1 cellular context compared by ENCODE assay signal in genomic region chr14:67680121-67680602, GRCh38.
TF ChIP-seq lines count a peak whose summit lies in the region.

No MANE protein-coding gene starts in this region.

TF ChIP-seq in GM12878, 131 proteins besides CTCF, POLR2A, EP300 and RAD21 (continued from another document and continues in another):
- TF ChIP-seq CHD2 (IDR thresholded peaks at IDR 0.05; ENCODE audit: borderline replicate concordance, low read depth, low read length), result no peak
- TF ChIP-seq IKZF1 (conservative IDR thresholded peaks at IDR 0.05), result peak; percentile 85
- TF ChIP-seq TCF7 (IDR thresholded peaks at IDR 0.05; ENCODE audit: borderline replicate concordance), result no peak
- no peak for TF ChIP-seq TARDBP (IDR thresholded peaks at IDR 0.05; ENCODE audit: borderline replicate concordance)
- no peak for TF ChIP-seq POLR2AphosphoS2 (IDR thresholded peaks at IDR 0.05; ENCODE audit: low read depth, low read length)
- TF ChIP-seq NR2C2 (IDR thresholded peaks at IDR 0.05; ENCODE audit: borderline replicate concordance, control insufficient read depth, insufficient read length, low read depth), result no peak
- TF ChIP-seq SMAD5 (IDR thresholded peaks at IDR 0.05; ENCODE audit: low read depth), result no peak
- no peak for TF ChIP-seq ASH2L (IDR thresholded peaks at IDR 0.05; ENCODE audit: borderline replicate concordance, low read depth)
- no peak for TF ChIP-seq SMARCA5 (IDR thresholded peaks at IDR 0.05)
- TF ChIP-seq PAX5 (IDR thresholded peaks at IDR 0.05; ENCODE audit: borderline replicate concordance, low read depth, low read length), result peak; percentile 61; the same call in 1 of the 2 replicates
- TF ChIP-seq SRF (IDR thresholded peaks at IDR 0.05; ENCODE audit: low read depth in 2 of 2, low read length in 2 of 2), result no peak
- no peak for TF ChIP-seq YY1 (IDR thresholded peaks at IDR 0.05; ENCODE audit: low read depth, low read length)
- TF ChIP-seq ZNF274 (IDR thresholded peaks at IDR 0.05; ENCODE audit: insufficient read depth, insufficient read length), result no peak
- peak; percentile 75 for TF ChIP-seq RELB (IDR thresholded peaks at IDR 0.05; ENCODE audit: low read depth)
- peak; percentile 97 for TF ChIP-seq JUNB (IDR thresholded peaks at IDR 0.05)
- peak; percentile 77; the same call in 1 of the 2 replicates for TF ChIP-seq MTA3 (IDR thresholded peaks at IDR 0.05; ENCODE audit: borderline replicate concordance, low read length)
- TF ChIP-seq ZBTB4 (CRISPR knock-in tag; IDR thresholded peaks at IDR 0.05), result no peak
- no peak for TF ChIP-seq KAT2A (conservative IDR thresholded peaks at IDR 0.05; ENCODE audit: control insufficient read depth, low read depth, low read length)
- TF ChIP-seq WRNIP1 (IDR thresholded peaks at IDR 0.05; ENCODE audit: borderline replicate concordance, low read depth, low read length), result no peak
- TF ChIP-seq GATAD2B (conservative IDR thresholded peaks at IDR 0.05; ENCODE audit: low read depth), result no peak
- no peak for TF ChIP-seq MXI1 (IDR thresholded peaks at IDR 0.05; ENCODE audit: low read depth, low read length)
- TF ChIP-seq E2F4 (IDR thresholded peaks at IDR 0.05; ENCODE audit: low read depth, low read length), result no peak
- TF ChIP-seq KDM1A (IDR thresholded peaks at IDR 0.05; ENCODE audit: borderline replicate concordance), result no peak
- peak; percentile 67; the same call in 1 of the 2 replicates for TF ChIP-seq CBX5 (IDR thresholded peaks at IDR 0.05; ENCODE audit: low read depth)
- no peak for TF ChIP-seq ZBED1 (IDR thresholded peaks at IDR 0.05; ENCODE audit: borderline replicate concordance)
- TF ChIP-seq MYC (IDR thresholded peaks at IDR 0.05; ENCODE audit: insufficient read depth, insufficient read length, insufficient replicate concordance, low read length, severe bottlenecking), result no peak
- no peak for TF ChIP-seq NRF1 (conservative IDR thresholded peaks at IDR 0.05; ENCODE audit: low read depth, low read length)
- TF ChIP-seq BCL11A (IDR thresholded peaks at IDR 0.05; ENCODE audit: low read depth, low read length), result peak; percentile 73; the same call in 1 of the 2 replicates
- no peak for TF ChIP-seq E2F8 (IDR thresholded peaks at IDR 0.05; ENCODE audit: low read depth, partially characterized antibody)
- no peak; the same call in 1 of the 2 replicates for TF ChIP-seq ZNF24 (IDR thresholded peaks at IDR 0.05)
- no peak for TF ChIP-seq ZNF384 (IDR thresholded peaks at IDR 0.05; ENCODE audit: borderline replicate concordance, low read depth, low read length)
- TF ChIP-seq, protein P1, sequence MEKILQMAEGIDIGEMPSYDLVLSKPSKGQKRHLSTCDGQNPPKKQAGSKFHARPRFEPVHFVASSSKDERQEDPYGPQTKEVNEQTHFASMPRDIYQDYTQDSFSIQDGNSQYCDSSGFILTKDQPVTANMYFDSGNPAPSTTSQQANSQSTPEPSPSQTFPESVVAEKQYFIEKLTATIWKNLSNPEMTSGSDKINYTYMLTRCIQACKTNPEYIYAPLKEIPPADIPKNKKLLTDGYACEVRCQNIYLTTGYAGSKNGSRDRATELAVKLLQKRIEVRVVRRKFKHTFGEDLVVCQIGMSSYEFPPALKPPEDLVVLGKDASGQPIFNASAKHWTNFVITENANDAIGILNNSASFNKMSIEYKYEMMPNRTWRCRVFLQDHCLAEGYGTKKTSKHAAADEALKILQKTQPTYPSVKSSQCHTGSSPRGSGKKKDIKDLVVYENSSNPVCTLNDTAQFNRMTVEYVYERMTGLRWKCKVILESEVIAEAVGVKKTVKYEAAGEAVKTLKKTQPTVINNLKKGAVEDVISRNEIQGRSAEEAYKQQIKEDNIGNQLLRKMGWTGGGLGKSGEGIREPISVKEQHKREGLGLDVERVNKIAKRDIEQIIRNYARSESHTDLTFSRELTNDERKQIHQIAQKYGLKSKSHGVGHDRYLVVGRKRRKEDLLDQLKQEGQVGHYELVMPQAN (conservative IDR thresholded peaks at IDR 0.05), result no peak
- TF ChIP-seq, protein P2, sequence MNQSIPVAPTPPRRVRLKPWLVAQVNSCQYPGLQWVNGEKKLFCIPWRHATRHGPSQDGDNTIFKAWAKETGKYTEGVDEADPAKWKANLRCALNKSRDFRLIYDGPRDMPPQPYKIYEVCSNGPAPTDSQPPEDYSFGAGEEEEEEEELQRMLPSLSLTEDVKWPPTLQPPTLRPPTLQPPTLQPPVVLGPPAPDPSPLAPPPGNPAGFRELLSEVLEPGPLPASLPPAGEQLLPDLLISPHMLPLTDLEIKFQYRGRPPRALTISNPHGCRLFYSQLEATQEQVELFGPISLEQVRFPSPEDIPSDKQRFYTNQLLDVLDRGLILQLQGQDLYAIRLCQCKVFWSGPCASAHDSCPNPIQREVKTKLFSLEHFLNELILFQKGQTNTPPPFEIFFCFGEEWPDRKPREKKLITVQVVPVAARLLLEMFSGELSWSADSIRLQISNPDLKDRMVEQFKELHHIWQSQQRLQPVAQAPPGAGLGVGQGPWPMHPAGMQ (IDR thresholded peaks at IDR 0.05; ENCODE audit: borderline replicate concordance), result no peak
- no peak for TF ChIP-seq CHD4 (IDR thresholded peaks at IDR 0.05)
- no peak for TF ChIP-seq TCF3 (IDR thresholded peaks at IDR 0.05; ENCODE audit: borderline replicate concordance, insufficient read depth, low read depth, low read length)
- TF ChIP-seq, protein P3, sequence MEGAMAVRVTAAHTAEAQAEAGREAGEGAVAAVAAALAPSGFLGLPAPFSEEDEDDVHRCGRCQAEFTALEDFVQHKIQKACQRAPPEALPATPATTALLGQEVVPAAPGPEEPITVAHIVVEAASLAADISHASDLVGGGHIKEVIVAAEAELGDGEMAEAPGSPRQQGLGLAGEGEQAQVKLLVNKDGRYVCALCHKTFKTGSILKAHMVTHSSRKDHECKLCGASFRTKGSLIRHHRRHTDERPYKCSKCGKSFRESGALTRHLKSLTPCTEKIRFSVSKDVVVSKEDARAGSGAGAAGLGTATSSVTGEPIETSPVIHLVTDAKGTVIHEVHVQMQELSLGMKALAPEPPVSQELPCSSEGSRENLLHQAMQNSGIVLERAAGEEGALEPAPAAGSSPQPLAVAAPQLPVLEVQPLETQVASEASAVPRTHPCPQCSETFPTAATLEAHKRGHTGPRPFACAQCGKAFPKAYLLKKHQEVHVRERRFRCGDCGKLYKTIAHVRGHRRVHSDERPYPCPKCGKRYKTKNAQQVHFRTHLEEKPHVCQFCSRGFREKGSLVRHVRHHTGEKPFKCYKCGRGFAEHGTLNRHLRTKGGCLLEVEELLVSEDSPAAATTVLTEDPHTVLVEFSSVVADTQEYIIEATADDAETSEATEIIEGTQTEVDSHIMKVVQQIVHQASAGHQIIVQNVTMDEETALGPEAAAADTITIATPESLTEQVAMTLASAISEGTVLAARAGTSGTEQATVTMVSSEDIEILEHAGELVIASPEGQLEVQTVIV (IDR thresholded peaks at IDR 0.05; ENCODE audit: borderline replicate concordance, partially characterized antibody), result no peak
- TF ChIP-seq EZH2 (IDR thresholded peaks at IDR 0.05; ENCODE audit: borderline replicate concordance, control insufficient read depth, low read depth, low read length), result no peak
- TF ChIP-seq CHD1 (IDR thresholded peaks at IDR 0.05; ENCODE audit: low read depth, low read length), result no peak
- peak; percentile 88 for TF ChIP-seq NBN (IDR thresholded peaks at IDR 0.05)
- TF ChIP-seq CEBPB (IDR thresholded peaks at IDR 0.05; ENCODE audit: borderline replicate concordance in 1 of 2, low read depth in 2 of 2, low read length in 2 of 2), result 0 out of 4 replicates have a peak, but pooled peaks of 1 of the 2 experiments have one; percentile 67
- TF ChIP-seq, protein P4, sequence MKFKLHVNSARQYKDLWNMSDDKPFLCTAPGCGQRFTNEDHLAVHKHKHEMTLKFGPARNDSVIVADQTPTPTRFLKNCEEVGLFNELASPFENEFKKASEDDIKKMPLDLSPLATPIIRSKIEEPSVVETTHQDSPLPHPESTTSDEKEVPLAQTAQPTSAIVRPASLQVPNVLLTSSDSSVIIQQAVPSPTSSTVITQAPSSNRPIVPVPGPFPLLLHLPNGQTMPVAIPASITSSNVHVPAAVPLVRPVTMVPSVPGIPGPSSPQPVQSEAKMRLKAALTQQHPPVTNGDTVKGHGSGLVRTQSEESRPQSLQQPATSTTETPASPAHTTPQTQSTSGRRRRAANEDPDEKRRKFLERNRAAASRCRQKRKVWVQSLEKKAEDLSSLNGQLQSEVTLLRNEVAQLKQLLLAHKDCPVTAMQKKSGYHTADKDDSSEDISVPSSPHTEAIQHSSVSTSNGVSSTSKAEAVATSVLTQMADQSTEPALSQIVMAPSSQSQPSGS (IDR thresholded peaks at IDR 0.05; ENCODE audit: low read length), result peak; percentile 72
- TF ChIP-seq MTA2 (IDR thresholded peaks at IDR 0.05; ENCODE audit: low read depth), result peak; percentile 90
- TF ChIP-seq, protein P5, sequence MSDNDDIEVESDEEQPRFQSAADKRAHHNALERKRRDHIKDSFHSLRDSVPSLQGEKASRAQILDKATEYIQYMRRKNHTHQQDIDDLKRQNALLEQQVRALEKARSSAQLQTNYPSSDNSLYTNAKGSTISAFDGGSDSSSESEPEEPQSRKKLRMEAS (IDR thresholded peaks at IDR 0.05; ENCODE audit: low read depth, low read length), result no peak
- TF ChIP-seq SP1 (IDR thresholded peaks at IDR 0.05; ENCODE audit: low read depth, low read length), result no peak
- TF ChIP-seq EGR1 (IDR thresholded peaks at IDR 0.05; ENCODE audit: borderline replicate concordance in 1 of 2, low read depth in 2 of 2, low read length in 2 of 2), result no peak
- TF ChIP-seq EED (IDR thresholded peaks at IDR 0.05; ENCODE audit: low read depth), result peak; percentile 62; the same call in 1 of the 2 replicates
- peak; percentile 67 for TF ChIP-seq NR2F1 (conservative IDR thresholded peaks at IDR 0.05)
- TF ChIP-seq ZNF207 (IDR thresholded peaks at IDR 0.05; ENCODE audit: borderline replicate concordance), result no peak
- TF ChIP-seq MEF2A (IDR thresholded peaks at IDR 0.05; ENCODE audit: insufficient read depth, low read depth, low read length), result 0 out of 2 replicates have a peak, but pooled peaks have one; percentile 28
